ENCODE assay signal across 8 cellular contexts in genomic region chr11:118916842-118917388, GRCh38. TPM values are rescaled to one million over a fixed set of nuclear protein-coding genes. Genes with fewer than 3 reads are reported as not detected.
A peak's percentile ranks its signal among the peaks of the same experiment; 100 is the strongest.
DNase-seq lines count a peak whose midpoint lies in the region; ATAC-seq, FAIRE-seq and TF ChIP-seq lines count a peak whose summit lies in the region.

No MANE protein-coding gene starts in this region.

- DNase-seq in T-helper 1 cell (no peak), astrocyte of the cerebellum (ENCODE audit: low read depth) (no peak), kidney (peak; percentile 87), thyroid gland (peak; percentile 51 to 53), NCI-H345 treated with DMSO at 0.1 percent for 48 hours (lab: John Stamatoyannopoulos, UW; ENCODE audit: unreplicated experiment) (no peak)
- DNase-seq in effector CD4-positive, alpha-beta T cell: no peak

- TF ChIP-seq CTCF in astrocyte of the cerebellum (IDR thresholded peaks at IDR 0.05; ENCODE audit: low read depth, low read length, missing control alignments) (no peak), kidney (IDR thresholded peaks at IDR 0.05; ENCODE audit: borderline replicate concordance, extremely low read depth, insufficient read depth) (no peak), thyroid gland (IDR thresholded peaks at IDR 0.05) (no peak)

- peaks cover 87 to 89% of the 10 kb centered on the region in 2 donors for H3K4me1 ChIP-seq in kidney (ENCODE audit: control insufficient read depth in 1 of 2, insufficient read depth in 1 of 2, low read depth in 1 of 2, low read length in 2 of 2)
- H3K4me1 ChIP-seq in thyroid gland: peaks cover 98 to 100% of the 10 kb centered on the region in 2 donors

- H3K4me3 ChIP-seq in astrocyte of the cerebellum (ENCODE audit: low read depth, low read length) (peak overlapping the region; percentile 8), kidney (ENCODE audit: low read length in 2 of 2) (peak overlapping the region in 1 of 2 donors; percentile 43), thyroid gland (replicated peaks in 1 of 3) (no peak overlapping the region)

- peaks cover 27% of the 10 kb centered on the region for H3K36me3 Mint-ChIP-seq in T-helper 1 cell treated with Interleukin-12 subunit alpha and Interleukin-12 subunit beta and Interleukin-4 antibody, amounts not matched to agents 30 μg/mL and 1 μg/mL, for 36 hours (ENCODE audit: low read depth)

- peaks cover 72% of the 10 kb centered on the region for H3K4me1 Mint-ChIP-seq in T-helper 1 cell treated with Interleukin-12 subunit alpha and Interleukin-12 subunit beta and Interleukin-4 antibody, amounts not matched to agents 30 μg/mL and 1 μg/mL, for 36 hours (ENCODE audit: low read depth)

- no peaks in the 10 kb centered on the region for H3K27me3 Mint-ChIP-seq in T-helper 1 cell treated with Interleukin-12 subunit alpha and Interleukin-12 subunit beta and Interleukin-4 antibody, amounts not matched to agents 30 μg/mL and 1 μg/mL, for 36 hours (ENCODE audit: low read depth)

- peak overlapping the region; percentile 17 for H3K4me3 Mint-ChIP-seq in T-helper 1 cell treated with Interleukin-12 subunit alpha and Interleukin-12 subunit beta and Interleukin-4 antibody, amounts not matched to agents 30 μg/mL and 1 μg/mL, for 36 hours

- H3K9me3 ChIP-seq in kidney (ENCODE audit: control insufficient read depth in 1 of 2, low read length in 2 of 2) (no peaks in the 10 kb centered on the region), thyroid gland (no peaks in the 10 kb centered on the region)

- H3K9me3 Mint-ChIP-seq in T-helper 1 cell treated with Interleukin-12 subunit alpha and Interleukin-12 subunit beta and Interleukin-4 antibody, amounts not matched to agents 30 μg/mL and 1 μg/mL, for 36 hours: no peaks in the 10 kb centered on the region

- WGBS in thyroid gland, 2 donors: 56% methylated on average over 6 to 8 of the region's 8 CpGs

- H3K27ac Mint-ChIP-seq in T-helper 1 cell treated with Interleukin-12 subunit alpha and Interleukin-12 subunit beta and Interleukin-4 antibody, amounts not matched to agents 30 μg/mL and 1 μg/mL, for 36 hours: peak overlapping the region; percentile 97

- intact Hi-C loops in kidney (cut with DNase I): no loop called here
- intact Hi-C loops in thyroid gland (cut with DNase I): no loop called here

- TF ChIP-seq POLR2A in thyroid gland (IDR thresholded peaks at IDR 0.05): peak in 1 of 2 donors; percentile 20

- ATAC-seq in GM19467 (IDR thresholded peaks at IDR 0.05; ENCODE audit: unreplicated experiment): no peak

- H3K27ac ChIP-seq in kidney (ENCODE audit: low read depth in 2 of 2, low read length in 2 of 2): peak overlapping the region; percentile 90 to 92
- H3K27ac ChIP-seq in thyroid gland: peak overlapping the region; percentile 97 to 99 (median 97)

- in situ Hi-C loops in astrocyte of the cerebellum (cut with HindIII; ENCODE audit: low sequenced_read_pairs): no loop called here

- H3K36me3 ChIP-seq in kidney (ENCODE audit: control insufficient read depth in 1 of 2, insufficient read depth in 2 of 2, low read length in 2 of 2) (no peaks in the 10 kb centered on the region), thyroid gland (no peaks in the 10 kb centered on the region)

- no peaks in the 10 kb centered on the region for H3K27me3 ChIP-seq in thyroid gland

- FAIRE-seq in kidney (lab: Jason Lieb, UNC): no peak

- peak overlapping the region in 1 of 2 donors; percentile 46 for H3K9ac ChIP-seq in kidney (ENCODE audit: low read length in 2 of 2)

RNA-seq across cellular contexts. Expression of gene BCL9L, which starts 8.8 kb away (rescaled TPM):
- total RNA-seq in kidney: 57.5 TPM
- polyA plus RNA-seq in kidney (ENCODE audit: insufficient read depth, low read depth, low replicate concordance): 5.0 TPM
- total RNA-seq in thyroid gland: 10 to 100 TPM; 13.2 to 26.2 (median 19.4) TPM

RNA-seq across cellular contexts. Expression of gene CXCR5, which starts 33.2 kb away (rescaled TPM):
- total RNA-seq in kidney (1.1 TPM), thyroid gland (not detected)
- polyA plus RNA-seq in kidney (ENCODE audit: insufficient read depth, low read depth, low replicate concordance): not detected

RNA-seq across cellular contexts. Expression of gene UPK2, which starts 39.2 kb away (rescaled TPM):
- total RNA-seq in kidney: not detected
- polyA plus RNA-seq in kidney (ENCODE audit: insufficient read depth, low read depth, low replicate concordance): not detected
- not detected for total RNA-seq in thyroid gland

RNA-seq across cellular contexts. Expression of gene FOXR1, which starts 54.6 kb away (rescaled TPM):
- total RNA-seq in kidney: not detected
- not detected for polyA plus RNA-seq in kidney (ENCODE audit: insufficient read depth, low read depth, low replicate concordance)
- total RNA-seq in thyroid gland: not detected

Comparison
In these comparisons a context has a peak if more than half of its experiments do, and no peak if none do; other contexts are left out.
1. DNase-seq: peak in kidney (single experiment) and thyroid gland (2 of 2); none in T-helper 1 cell (0 of 5), astrocyte of the cerebellum (single experiment), effector CD4-positive, alpha-beta T cell (single experiment) and NCI-H345 treated with DMSO at 0.1 percent for 48 hours (single experiment).